Comparison of ENCODE assay signal across 8 cellular contexts in the genomic region with DNA sequence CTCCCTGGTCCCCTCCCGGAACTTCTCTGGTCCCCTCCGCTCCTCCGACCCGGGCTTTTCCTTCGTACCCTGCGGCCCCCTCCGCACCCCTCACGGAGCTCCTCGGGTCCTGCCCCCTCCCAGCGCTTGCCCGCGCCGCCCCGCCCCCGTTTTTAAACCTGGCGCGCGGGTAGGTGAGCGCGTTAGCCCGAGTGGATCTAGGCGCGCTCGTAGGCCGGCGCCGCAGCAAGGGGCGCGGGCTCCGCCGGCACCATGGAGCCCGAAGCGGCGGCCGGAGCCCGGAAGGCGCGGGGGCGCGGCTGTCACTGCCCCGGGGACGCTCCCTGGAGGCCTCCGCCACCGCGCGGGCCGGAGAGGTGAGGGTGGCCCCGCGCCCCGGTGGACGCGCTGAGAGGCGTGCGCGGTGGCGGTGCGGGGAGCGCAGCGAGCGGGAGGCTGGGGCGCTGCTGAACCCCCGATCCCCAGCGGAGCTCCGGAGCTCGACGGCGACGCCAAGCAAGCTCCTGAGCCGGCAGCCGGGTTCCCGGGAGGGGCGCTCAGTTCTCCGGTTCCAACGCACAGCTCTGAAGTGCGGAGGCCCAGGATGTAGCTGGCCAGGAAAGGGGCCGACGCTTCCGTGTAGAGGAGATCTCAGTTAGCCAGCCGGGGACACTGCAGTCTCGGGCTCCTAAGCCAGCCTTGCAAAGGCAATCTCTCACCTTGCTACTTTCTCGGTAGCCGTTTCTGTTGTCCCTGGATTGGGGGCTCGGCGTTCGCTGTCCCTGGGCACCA. TPM values are rescaled to one million over a fixed set of nuclear protein-coding genes. Genes with fewer than 3 reads are reported as not detected.
A peak's percentile ranks its signal among the peaks of the same experiment; 100 is the strongest.
DNase-seq lines count a peak whose midpoint lies in the region; ATAC-seq and TF ChIP-seq lines count a peak whose summit lies in the region.

A gene with protein sequence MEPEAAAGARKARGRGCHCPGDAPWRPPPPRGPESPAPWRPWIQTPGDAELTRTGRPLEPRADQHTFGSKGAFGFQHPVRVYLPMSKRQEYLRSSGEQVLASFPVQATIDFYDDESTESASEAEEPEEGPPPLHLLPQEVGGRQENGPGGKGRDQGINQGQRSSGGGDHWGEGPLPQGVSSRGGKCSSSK (plus strand): TSS at position 182 of the 771 bp plus-strand sequence. CDS start 71 bp downstream, at position 253.

- H2AFZ ChIP-seq in hepatocyte, result peak within 1 kb of the TSS; percentile 76
- no peak within 1 kb of the TSS for H2AFZ ChIP-seq in OCI-LY7 (ENCODE audit: low read length)

- no TSS peak for BruUV-seq in OCI-LY7 (replicated peaks; lab: Mats Ljungman, UMichigan)

- peak within 1 kb of the TSS; percentile 73 for H3K4me3 Mint-ChIP-seq in CD4-positive, alpha-beta T cell

- in situ Hi-C loops in G401 (cut with HindIII; ENCODE audit: low sequenced_read_pairs), result no loop called here

- H3K4me2 ChIP-seq in hepatocyte (peak within 1 kb of the TSS; percentile 98), skeletal muscle satellite cell (ENCODE audit: low read length) (peak within 1 kb of the TSS; percentile 91), OCI-LY7 (ENCODE audit: low read length) (no peak within 1 kb of the TSS)

- peak within 1 kb of the TSS; percentile 29 for H3K4me3 ChIP-seq in HL-60 (replicated peaks; ENCODE audit: insufficient read depth, low read length)
- peak within 1 kb of the TSS; percentile 49 for H3K4me3 ChIP-seq in hepatocyte
- H3K4me3 ChIP-seq in skeletal muscle satellite cell (ENCODE audit: low read length), result peak within 1 kb of the TSS; percentile 70
- no peak within 1 kb of the TSS for H3K4me3 ChIP-seq in OCI-LY7 (ENCODE audit: low read depth, low read length, poor library complexity, severe bottlenecking)

- H3K9me2 ChIP-seq in hepatocyte (replicated peaks; ENCODE audit: insufficient read depth) (no peaks in the 10 kb centered on the region), OCI-LY7 (ENCODE audit: insufficient read depth, low read length) (no peaks in the 10 kb centered on the region)

- DNase-seq in CD4-positive, alpha-beta T cell, result peak in 2 of 10 experiments; percentile 6 to 12
- peak in 1 of 2 experiments; percentile 8 for DNase-seq in HL-60 (ENCODE audit: low read depth in 1 of 2, low spot score in 1 of 2)
- DNase-seq in activated T-cell treated with anti-CD3 and anti-CD28 coated beads, Interleukin-2, amount 50 U/mL, for 48 hours, result peak; percentile 39 to 48
- peak; percentile 50 for DNase-seq in hepatocyte (ENCODE audit: low spot score)
- DNase-seq in OCI-LY7 (ENCODE audit: low spot score), result no peak
- no peak for DNase-seq in G401 (ENCODE audit: low spot score)
- no peak for DNase-seq in HT-29 (ENCODE audit: low spot score)

- H3K36me3 ChIP-seq in hepatocyte (replicated peaks; ENCODE audit: insufficient read depth, low read depth) (no peaks in the 10 kb centered on the region), skeletal muscle satellite cell (ENCODE audit: insufficient read depth, low read length) (no peaks in the 10 kb centered on the region), OCI-LY7 (ENCODE audit: insufficient read depth, low read length) (no peaks in the 10 kb centered on the region)

- H3K4me1 Mint-ChIP-seq in CD4-positive, alpha-beta T cell (ENCODE audit: low read depth), result peaks cover 17% of the 10 kb centered on the region

- no peak for TF ChIP-seq CTCF in CD4-positive, alpha-beta T cell (IDR thresholded peaks at IDR 0.05)
- TF ChIP-seq CTCF in HL-60 (IDR thresholded peaks at IDR 0.05; ENCODE audit: insufficient read depth, low read length), result no peak
- TF ChIP-seq CTCF in hepatocyte (IDR thresholded peaks at IDR 0.05; ENCODE audit: poor library complexity), result no peak
- no peak for TF ChIP-seq CTCF in OCI-LY7 (conservative IDR thresholded peaks at IDR 0.05; ENCODE audit: low read length)

- no peaks in the 10 kb centered on the region for H3K9me3 Mint-ChIP-seq in CD4-positive, alpha-beta T cell

- H3K79me2 ChIP-seq in hepatocyte (no peaks in the 10 kb centered on the region), OCI-LY7 (ENCODE audit: insufficient read depth, low read depth, low read length) (no peaks in the 10 kb centered on the region)

- intact Hi-C loops in CD4-positive, alpha-beta T cell (cut with DNase I, micrococcal nuclease), result loop anchor here in 1 of 2 experiments (5.0 kb wide), 1 partner anchor 39 kb away; a partner anchor contains a TSS
- intact Hi-C loops in OCI-LY7 (cut with micrococcal nuclease; ENCODE audit: unreplicated experiment), result no loop called here

- H3K27ac Mint-ChIP-seq in CD4-positive, alpha-beta T cell, result no peak within 1 kb of the TSS

- H3K27me3 ChIP-seq in CD4-positive, alpha-beta T cell (ENCODE audit: control insufficient read depth, insufficient read depth, low read length), result peaks cover 20% of the 10 kb centered on the region
- H3K27me3 ChIP-seq in HL-60 (ENCODE audit: insufficient read depth, poor library complexity, severe bottlenecking) (peaks cover 11% of the 10 kb centered on the region), hepatocyte (peaks cover 27% of the 10 kb centered on the region), skeletal muscle satellite cell (ENCODE audit: control insufficient read depth, insufficient read depth, low read length) (peaks cover 6% of the 10 kb centered on the region)

- peaks cover 4% of the 10 kb centered on the region for H3K4me1 ChIP-seq in hepatocyte (ENCODE audit: insufficient read depth)
- peaks cover 8% of the 10 kb centered on the region for H3K4me1 ChIP-seq in skeletal muscle satellite cell (ENCODE audit: control insufficient read depth, insufficient read depth, low read length)
- peaks cover under 1% of the 10 kb centered on the region for H3K4me1 ChIP-seq in OCI-LY7 (ENCODE audit: insufficient read depth, low read length, poor library complexity, severe bottlenecking)

- peaks cover 29% of the 10 kb centered on the region for H3K27me3 Mint-ChIP-seq in CD4-positive, alpha-beta T cell

- CTCF ChIA-PET in CD4-positive, alpha-beta T cell (lab: Charles Lee), result interaction anchor here (1.1 kb wide), 1 partner anchor 30 kb away, joined by 3 read pairs; no protein-coding TSS in a partner anchor
- CTCF ChIA-PET in OCI-LY7 (lab: Charles Lee; ENCODE audit: unreplicated experiment), result no interaction called here

- H3K9me3 ChIP-seq in CD4-positive, alpha-beta T cell (ENCODE audit: control insufficient read depth, low read length), result no peaks in the 10 kb centered on the region
- H3K9me3 ChIP-seq in hepatocyte (ENCODE audit: low read depth) (no peaks in the 10 kb centered on the region), skeletal muscle satellite cell (replicated peaks; ENCODE audit: low read length) (no peaks in the 10 kb centered on the region), OCI-LY7 (ENCODE audit: low read length) (no peaks in the 10 kb centered on the region)

- no peak within 1 kb of the TSS for H3K9ac ChIP-seq in skeletal muscle satellite cell (ENCODE audit: low read depth, low read length)

- no peak within 1 kb of the TSS for H3K27ac ChIP-seq in CD4-positive, alpha-beta T cell (ENCODE audit: low read depth, low read length)
- no peak within 1 kb of the TSS for H3K27ac ChIP-seq in HL-60 (replicated peaks)
- no peak within 1 kb of the TSS for H3K27ac ChIP-seq in hepatocyte
- no peak within 1 kb of the TSS for H3K27ac ChIP-seq in OCI-LY7 (ENCODE audit: low read depth, low read length, poor library complexity, severe bottlenecking)

- H3K36me3 Mint-ChIP-seq in CD4-positive, alpha-beta T cell (ENCODE audit: low read depth), result no peaks in the 10 kb centered on the region

- POLR2A ChIA-PET in CD4-positive, alpha-beta T cell (lab: Charles Lee), result interaction anchor here (0.6 to 1.6 kb wide), 2 partner anchors 40 to 1763 kb away, joined by 3 read pairs; a partner anchor contains a TSS
- POLR2A ChIA-PET in OCI-LY7 (lab: Charles Lee), result interaction anchor here (0.6 kb wide), 1 partner anchor 1096 kb away, joined by 4 read pairs; no protein-coding TSS in a partner anchor

- WGBS in hepatocyte (ENCODE audit: low lambda C conversion rate, missing lambda C conversion rate), result 3% methylated on average over 72 of the region's 85 CpGs

- H4K20me1 ChIP-seq in hepatocyte (ENCODE audit: insufficient read depth, poor library complexity, severe bottlenecking) (no peaks in the 10 kb centered on the region), OCI-LY7 (ENCODE audit: insufficient read depth, low read length) (no peaks in the 10 kb centered on the region)

- peak; percentile 38 for ATAC-seq in CD4-positive, alpha-beta T cell (ENCODE audit: poor library complexity)

RNA-seq across cellular contexts. Expression of the gene that starts here (rescaled TPM):
- not detected for total RNA-seq in CD4-positive, alpha-beta T cell
- total RNA-seq in hepatocyte, result 0.17 TPM in 1 of 2 replicates, not detected in the other
- polyA plus RNA-seq in hepatocyte, result 0.11 and 1.0 TPM in 2 replicates
- total RNA-seq in skeletal muscle satellite cell (2012; rRNA removed), result not detected in 2 replicates
- total RNA-seq in OCI-LY7 (2014; rRNA removed; shearing (Covaris generic)), result not detected in 2 replicates
- total RNA-seq in OCI-LY7 (2022), result not detected in 2 replicates
- total RNA-seq in G401 (2014; rRNA removed; shearing (Covaris generic)), result not detected in 2 replicates
- not detected in 2 replicates for total RNA-seq in HT-29 (2014; rRNA removed; shearing (Covaris generic))

Comparison
In these comparisons a context has a peak if more than half of its experiments do, and no peak if none do; other contexts are left out.
1. Peak in ATAC-seq in CD4-positive, alpha-beta T cell; RNA of the gene not detected or under 1 TPM.
2. DNase-seq: peak in activated T-cell treated with anti-CD3 and anti-CD28 coated beads, Interleukin-2, amount 50 U/mL, for 48 hours (2 of 2) and hepatocyte (single experiment); none in OCI-LY7 (single experiment), G401 (single experiment) and HT-29 (single experiment).